In the genomic region with DNA sequence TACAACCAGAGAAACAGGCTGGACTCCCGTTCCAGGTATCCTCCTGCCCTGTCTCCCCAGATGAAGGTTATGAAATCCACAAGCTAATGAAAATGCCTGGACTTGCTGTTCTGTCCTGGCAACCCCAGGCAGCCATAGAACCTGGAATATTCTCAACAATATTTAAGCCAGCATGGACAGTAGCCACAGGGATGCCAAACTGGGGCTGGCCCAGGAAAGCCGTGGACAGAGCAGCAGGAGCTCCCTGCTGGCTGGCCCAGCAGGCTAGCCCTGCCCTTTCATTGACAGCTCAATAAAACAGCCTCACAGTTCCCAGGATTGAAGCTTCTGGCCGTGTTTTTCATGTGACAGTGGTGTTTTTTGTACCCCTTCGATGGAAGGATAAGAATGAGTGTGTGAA, we compare ENCODE assay signal across 19 cellular contexts.
DNase-seq lines count a peak whose midpoint lies in the region; ATAC-seq and TF ChIP-seq lines count a peak whose summit lies in the region.
"Had no signal": no experiment of that assay in that cellular context is flagged by ENCODE, and none has a peak within 500 bp of the region (broad histone marks: within the 10 kb centered on the region; RNA-seq: fewer than 3 reads in every experiment).

No MANE protein-coding gene starts in this region.

- in situ Hi-C loops in mammary epithelial cell (cut with MboI; ENCODE audit: low sequenced_read_pairs in 2 of 2) = no loop called here

- H3K27ac ChIP-seq in mammary epithelial cell (ENCODE audit: insufficient read depth, low read depth, low read length) (no peak overlapping the region), mesenchymal stem cell (ENCODE audit: low read length, poor library complexity, severe bottlenecking) (no peak overlapping the region)
- H3K27ac ChIP-seq: SJSA1 had no signal

- H3K4me3 ChIP-seq in AG10803 (ENCODE audit: low read length) = no peak overlapping the region
- no peak overlapping the region for H3K4me3 ChIP-seq in mammary epithelial cell (replicated peaks in 1 of 3; ENCODE audit: insufficient read depth in 1 of 3, low read depth in 2 of 3, low read length in 3 of 3)
- no peak overlapping the region for H3K4me3 ChIP-seq in mesenchymal stem cell (ENCODE audit: insufficient read depth in 1 of 2, low read depth in 1 of 2, low read length in 2 of 2)
- H3K4me3 ChIP-seq: SJSA1 had no signal

- H3K4ac ChIP-seq in mesenchymal stem cell (ENCODE audit: low read depth in 1 of 2, low read length in 2 of 2) = peak overlapping the region in 1 of 2 experiments; percentile 51

- no peak for ATAC-seq in activated T-cell treated with anti-CD3 and anti-CD28 coated beads, Interleukin-2, amount 50 U/mL, for 4 hours
- no peak for ATAC-seq in GM21737 (IDR thresholded peaks at IDR 0.05; ENCODE audit: unreplicated experiment)
- ATAC-seq in GM19328 (IDR thresholded peaks at IDR 0.05; ENCODE audit: unreplicated experiment) = no peak
- ATAC-seq: Panc1 had no signal

- CTCF ChIA-PET in mammary epithelial cell (lab: Charles Lee; ENCODE audit: low non-redundant PET) = interaction anchor here (0.5 kb wide), 1 partner anchor 20 kb away, joined by 4 read pairs; no protein-coding TSS in a partner anchor

- H3K27me3 Mint-ChIP-seq in HFFc6 (ENCODE audit: insufficient read depth) = peaks cover under 1% of the 10 kb centered on the region
- no peaks in the 10 kb centered on the region for H3K27me3 Mint-ChIP-seq in activated T-cell treated with anti-CD3 and anti-CD28 coated beads, Interleukin-2, amount 50 U/mL, for 4 hours (ENCODE audit: low read depth)
- H3K27me3 Mint-ChIP-seq: CD8-positive, alpha-beta memory T cell had no signal

- no peak overlapping the region for H3K4me3 Mint-ChIP-seq in HFFc6
- H3K4me3 Mint-ChIP-seq in activated T-cell treated with anti-CD3 and anti-CD28 coated beads, Interleukin-2, amount 50 U/mL, for 4 hours = no peak overlapping the region
- H3K4me3 Mint-ChIP-seq: CD8-positive, alpha-beta memory T cell had no signal

- no peak overlapping the region for H4K91ac ChIP-seq in mesenchymal stem cell (ENCODE audit: low read length)

- H2AFZ ChIP-seq in mammary epithelial cell (ENCODE audit: low read depth, low read length) (peak overlapping the region; percentile 67), mesenchymal stem cell (ENCODE audit: low read depth, low read length) (no peak overlapping the region)

- no peak overlapping the region for H3K23ac ChIP-seq in mesenchymal stem cell (ENCODE audit: low read length in 2 of 2)

- H3K9me3 ChIP-seq in mammary epithelial cell (replicated peaks; ENCODE audit: insufficient read depth, low read length) (no peaks in the 10 kb centered on the region), mesenchymal stem cell (ENCODE audit: control insufficient read depth, low read length) (no peaks in the 10 kb centered on the region)
- H3K9me3 ChIP-seq: SJSA1 had no signal

- H2BK12ac ChIP-seq in mesenchymal stem cell (ENCODE audit: low read length in 2 of 2) = no peak overlapping the region

- intact Hi-C loops in mammary epithelial cell (cut with micrococcal nuclease) = loop anchor here (10.0 kb wide), 1 partner anchor 129 kb away; no protein-coding TSS in a partner anchor

- no peaks in the 10 kb centered on the region for H3K36me3 Mint-ChIP-seq in HFFc6 (ENCODE audit: low read depth)
- no peaks in the 10 kb centered on the region for H3K36me3 Mint-ChIP-seq in activated T-cell treated with anti-CD3 and anti-CD28 coated beads, Interleukin-2, amount 50 U/mL, for 4 hours (ENCODE audit: insufficient read depth)
- H3K36me3 Mint-ChIP-seq: CD8-positive, alpha-beta memory T cell had no signal

- 32% methylated on average over 4 of the region's 4 CpGs for WGBS in mammary epithelial cell (ENCODE audit: low coverage, missing lambda C conversion rate)
- WGBS in mesenchymal stem cell = 83% methylated on average over 4 of the region's 4 CpGs

- dilution Hi-C loops in mammary epithelial cell (cut with HindIII; ENCODE audit: low sequenced_read_pairs) = no loop called here

- no peak overlapping the region for H4K8ac ChIP-seq in mesenchymal stem cell (ENCODE audit: low read length)

- H3K36me3 ChIP-seq in mammary epithelial cell (ENCODE audit: insufficient read depth, low read length) (no peaks in the 10 kb centered on the region), mesenchymal stem cell (ENCODE audit: control insufficient read depth in 1 of 2, insufficient read depth in 2 of 2, low read depth in 1 of 2, low read length in 2 of 2) (no peaks in the 10 kb centered on the region)
- H3K36me3 ChIP-seq: SJSA1 had no signal

- H3K27ac Mint-ChIP-seq in HFFc6 = peak overlapping the region; percentile 4; the same call in 1 of the 2 replicates
- H3K27ac Mint-ChIP-seq: CD8-positive, alpha-beta memory T cell had no signal

- peak overlapping the region in 1 of 2 experiments; percentile 52 for H3K18ac ChIP-seq in mesenchymal stem cell (ENCODE audit: low read depth in 1 of 2, low read length in 2 of 2)

- no peaks in the 10 kb centered on the region for H3K9me3 Mint-ChIP-seq in HFFc6
- no peaks in the 10 kb centered on the region for H3K9me3 Mint-ChIP-seq in activated T-cell treated with anti-CD3 and anti-CD28 coated beads, Interleukin-2, amount 50 U/mL, for 4 hours

- no peak overlapping the region for H2AK5ac ChIP-seq in mesenchymal stem cell (ENCODE audit: low read length, severe bottlenecking)

- DNase-seq in AG10803 (ENCODE audit: low read depth) = no peak
- DNase-seq in HFFc6 = no peak
- DNase-seq in mammary epithelial cell = no peak
- no peak for DNase-seq in mesenchymal stem cell
- no peak for DNase-seq in NCI-H187 treated with DMSO at 0.1 percent for 48 hours (lab: John Stamatoyannopoulos, UW)
- no peak for DNase-seq in activated T-cell treated with anti-CD3 and anti-CD28 coated beads, Interleukin-2, amount 50 U/mL, for 4 hours
- DNase-seq: CD8-positive, alpha-beta memory T cell; DMS53; EL; H7; KG1; NCI-H1417; NCI-H2029 treated with DMSO at 0.1 percent for 48 hours; NCI-H2171; NCI-H526 treated with DMSO at 0.1 percent for 48 hours had no signal

- no peaks in the 10 kb centered on the region for H3K27me3 ChIP-seq in mammary epithelial cell (ENCODE audit: insufficient read depth, low read length)
- peaks cover 0 to 19% of the 10 kb centered on the region in 2 experiments for H3K27me3 ChIP-seq in mesenchymal stem cell (ENCODE audit: control insufficient read depth in 1 of 2, insufficient read depth in 1 of 2, low read length in 2 of 2)
- H3K27me3 ChIP-seq: SJSA1 had no signal

- TF ChIP-seq CTCF in AG10803 (conservative IDR thresholded peaks at IDR 0.05; ENCODE audit: low read length) = 0 out of 2 replicates have a peak, but pooled peaks have one; percentile 8
- no peak for TF ChIP-seq CTCF in HFFc6 (IDR thresholded peaks at IDR 0.05)
- no peak for TF ChIP-seq CTCF in mammary epithelial cell (conservative IDR thresholded peaks at IDR 0.05 in 1 of 2, IDR thresholded peaks at IDR 0.05 in 1 of 2; ENCODE audit: extremely low read depth in 1 of 2, insufficient read depth in 1 of 2, low read depth in 1 of 2, low read length in 2 of 2)

- no peaks in the 10 kb centered on the region for H3K79me2 ChIP-seq in mammary epithelial cell (ENCODE audit: insufficient read depth, low read length)

- no peak overlapping the region for H3K14ac ChIP-seq in mesenchymal stem cell (ENCODE audit: low read length in 2 of 2)

- no TSS peak for BruUV-seq in mammary epithelial cell (replicated peaks; lab: Mats Ljungman, UMichigan)

- H3K4me2 ChIP-seq in mammary epithelial cell (ENCODE audit: insufficient read depth, low read depth, low read length) (no peak overlapping the region), mesenchymal stem cell (ENCODE audit: low read length, poor library complexity, severe bottlenecking) (no peak overlapping the region)

- no peak overlapping the region for H3K9ac ChIP-seq in mammary epithelial cell (ENCODE audit: insufficient read depth, low read length)
- H3K9ac ChIP-seq in mesenchymal stem cell (ENCODE audit: low read length) = peak overlapping the region; percentile 91

- no peak overlapping the region for H2BK15ac ChIP-seq in mesenchymal stem cell (ENCODE audit: low read depth, poor library complexity, severe bottlenecking)

- H2BK120ac ChIP-seq in mesenchymal stem cell (ENCODE audit: low read depth, low read length) = no peak overlapping the region

- H3K4me1 ChIP-seq in mammary epithelial cell (ENCODE audit: insufficient read depth, low read length) = peaks cover 26% of the 10 kb centered on the region
- H3K4me1 ChIP-seq in mesenchymal stem cell (ENCODE audit: control insufficient read depth, insufficient read depth, low read depth, low read length) = no peaks in the 10 kb centered on the region
- H3K4me1 ChIP-seq: SJSA1 had no signal

- peaks cover 47% of the 10 kb centered on the region for H3K4me1 Mint-ChIP-seq in HFFc6 (ENCODE audit: low read depth)
- H3K4me1 Mint-ChIP-seq in activated T-cell treated with anti-CD3 and anti-CD28 coated beads, Interleukin-2, amount 50 U/mL, for 4 hours (ENCODE audit: low read depth) = no peaks in the 10 kb centered on the region
- H3K4me1 Mint-ChIP-seq: CD8-positive, alpha-beta memory T cell had no signal

- H4K20me1 ChIP-seq in mammary epithelial cell (ENCODE audit: insufficient read depth, low read length) = no peaks in the 10 kb centered on the region

- H2BK5ac ChIP-seq in mesenchymal stem cell (ENCODE audit: low read depth, low read length, poor library complexity, severe bottlenecking) = no peak overlapping the region

- no peaks in the 10 kb centered on the region for H3K79me1 ChIP-seq in mesenchymal stem cell (replicated peaks; ENCODE audit: low read length, poor library complexity, severe bottlenecking)
